Comparison of ENCODE assay signal across 7 cellular contexts in genomic region chr13:94602467-94602866, GRCh38. TPM values are rescaled to one million over a fixed set of nuclear protein-coding genes. Genes with fewer than 3 reads are reported as not detected.
DNase-seq lines count a peak whose midpoint lies in the region; FAIRE-seq and TF ChIP-seq lines count a peak whose summit lies in the region.

No MANE protein-coding gene starts in this region.

- H3K4me3 ChIP-seq in HFF-Myc (replicated peaks; ENCODE audit: low read depth, low read length) (peak overlapping the region; percentile 69), SU-DHL-6 (ENCODE audit: insufficient read depth, low read length, poor library complexity, severe bottlenecking) (peak overlapping the region; percentile 76), hepatocyte (peak overlapping the region; percentile 84), spleen (peak overlapping the region; percentile 70 to 93 (median 90))

- no peak for TF ChIP-seq POLR2A in spleen (IDR thresholded peaks at IDR 0.05)

- H3K9me3 ChIP-seq in SU-DHL-6 (ENCODE audit: insufficient read depth, low read length) (no peaks in the 10 kb centered on the region; the same call in 1 of the 2 replicates), hepatocyte (ENCODE audit: low read depth) (no peaks in the 10 kb centered on the region), spleen (no peaks in the 10 kb centered on the region)

- intact Hi-C loops in spleen (cut with DNase I; ENCODE audit: low total_unique reads), result loop anchor here (5.0 kb wide), 1 partner anchor 50 kb away; no protein-coding TSS in a partner anchor

- peak overlapping the region; percentile 70 for H3K9ac ChIP-seq in SU-DHL-6 (ENCODE audit: low read length)

- FAIRE-seq in RCC 7860 (lab: Jason Lieb, UNC), result no peak

- no peaks in the 10 kb centered on the region for H3K9me2 ChIP-seq in SU-DHL-6 (replicated peaks; ENCODE audit: insufficient read depth, low read length)
- no peaks in the 10 kb centered on the region for H3K9me2 ChIP-seq in hepatocyte (replicated peaks; ENCODE audit: insufficient read depth)

- peak overlapping the region; percentile 59 for H2AFZ ChIP-seq in SU-DHL-6 (ENCODE audit: low read depth, low read length, severe bottlenecking)
- peak overlapping the region; percentile 79 for H2AFZ ChIP-seq in hepatocyte

- H3K36me3 ChIP-seq in SU-DHL-6 (ENCODE audit: low read length) (peaks cover 15% of the 10 kb centered on the region; the same call in 1 of the 2 replicates), hepatocyte (replicated peaks; ENCODE audit: insufficient read depth, low read depth) (no peaks in the 10 kb centered on the region), spleen (peaks cover 0 to 25% (median 10%) of the 10 kb centered on the region in 6 donors)

- no peaks in the 10 kb centered on the region for H4K20me1 ChIP-seq in SU-DHL-6 (ENCODE audit: low read depth, low read length)
- no peaks in the 10 kb centered on the region for H4K20me1 ChIP-seq in hepatocyte (ENCODE audit: insufficient read depth, poor library complexity, severe bottlenecking)

- peaks cover 7% of the 10 kb centered on the region for H3K4me1 ChIP-seq in hepatocyte (ENCODE audit: insufficient read depth)
- peaks cover 3 to 29% (median 20%) of the 10 kb centered on the region in 6 donors for H3K4me1 ChIP-seq in spleen

- H3K27ac ChIP-seq in SU-DHL-6 (ENCODE audit: low read depth, low read length), result 0 out of 2 replicates have a peak overlapping the region, but pooled peaks have one; percentile 6
- H3K27ac ChIP-seq in hepatocyte, result peak overlapping the region; percentile 73
- peak overlapping the region; percentile 58 to 92 (median 84) for H3K27ac ChIP-seq in spleen

- WGBS in hepatocyte (ENCODE audit: low lambda C conversion rate, missing lambda C conversion rate), result 39% methylated on average over 1 of the region's 1 CpG
- WGBS in spleen, 5 donors, result 43 to 74% (median 64%) methylated on average over 1 of the region's 1 CpG

- TF ChIP-seq CTCF in HFF-Myc (IDR thresholded peaks at IDR 0.05; ENCODE audit: low read depth, low read length, missing control alignments) (no peak), SU-DHL-6 (IDR thresholded peaks at IDR 0.05; ENCODE audit: insufficient read depth, low read length, poor library complexity, severe bottlenecking) (no peak), hepatocyte (IDR thresholded peaks at IDR 0.05; ENCODE audit: poor library complexity) (no peak), spleen (IDR thresholded peaks at IDR 0.05 in 8 of 11, conservative IDR thresholded peaks at IDR 0.05 in 3 of 11) (no peak)

- peaks cover 7% of the 10 kb centered on the region for H3F3A ChIP-seq in SU-DHL-6 (ENCODE audit: insufficient read depth)

- H3K79me2 ChIP-seq in SU-DHL-6 (ENCODE audit: insufficient read depth, low read length) (peaks cover 30% of the 10 kb centered on the region), hepatocyte (peaks cover 38% of the 10 kb centered on the region)

- H3K4me2 ChIP-seq in SU-DHL-6 (ENCODE audit: low read depth, low read length, poor library complexity, severe bottlenecking), result peak overlapping the region; percentile 89
- H3K4me2 ChIP-seq in hepatocyte, result peak overlapping the region; percentile 78

- DNase-seq in HFF-Myc (ENCODE audit: extremely low read depth, low read depth) (no peak), hepatocyte (ENCODE audit: low spot score) (no peak), spleen (no peak), RCC 7860 (ENCODE audit: low spot score) (no peak), inferior parietal cortex (ENCODE audit: extremely low spot score) (no peak)
- no peak for DNase-seq in activated effector memory CD4-positive, alpha-beta T cell treated with anti-CD3 and anti-CD28 coated beads, Interleukin-2, amount 50 U/mL, for 16 hours

- H3K27me3 ChIP-seq in SU-DHL-6 (ENCODE audit: low read length) (no peaks in the 10 kb centered on the region), hepatocyte (no peaks in the 10 kb centered on the region), spleen (replicated peaks in 1 of 7) (no peaks in the 10 kb centered on the region)

RNA-seq across cellular contexts. Expression of gene GPR180, which starts 0.8 kb away (rescaled TPM):
- 12.3 and 12.9 TPM in 2 replicates for total RNA-seq in hepatocyte
- polyA plus RNA-seq in hepatocyte, result 5.6 and 5.7 TPM in 2 replicates
- 1 to 10 TPM; 3.3 to 8.6 (median 4.3) TPM for total RNA-seq in spleen
- polyA plus RNA-seq in spleen, result 1 to 10 TPM; 1.2 to 1.9 (median 1.2) TPM

RNA-seq across cellular contexts. Expression of gene TGDS, which starts 6.5 kb away (rescaled TPM):
- total RNA-seq in hepatocyte (21.5 and 25.3 TPM in 2 replicates), spleen (10 to 100 TPM in 6 of 7 donors, 1 to 10 TPM in 1; 9.7 to 16.3 (median 11.5) TPM)
- polyA plus RNA-seq in hepatocyte (7.8 and 8.6 TPM in 2 replicates), spleen (10 to 100 TPM in 2 of 3 donors, 1 to 10 TPM in 1; 9.6 to 12.5 (median 11.9) TPM)

Comparison
In these comparisons a context has a peak if more than half of its experiments do, and no peak if none do; other contexts are left out.
1. H3K27ac ChIP-seq: peak in every context shown above with its lines; median percentile 84 in spleen; 73 in hepatocyte; 6 in SU-DHL-6.